ENCODE assay signal across 18 cellular contexts in the genomic region with DNA sequence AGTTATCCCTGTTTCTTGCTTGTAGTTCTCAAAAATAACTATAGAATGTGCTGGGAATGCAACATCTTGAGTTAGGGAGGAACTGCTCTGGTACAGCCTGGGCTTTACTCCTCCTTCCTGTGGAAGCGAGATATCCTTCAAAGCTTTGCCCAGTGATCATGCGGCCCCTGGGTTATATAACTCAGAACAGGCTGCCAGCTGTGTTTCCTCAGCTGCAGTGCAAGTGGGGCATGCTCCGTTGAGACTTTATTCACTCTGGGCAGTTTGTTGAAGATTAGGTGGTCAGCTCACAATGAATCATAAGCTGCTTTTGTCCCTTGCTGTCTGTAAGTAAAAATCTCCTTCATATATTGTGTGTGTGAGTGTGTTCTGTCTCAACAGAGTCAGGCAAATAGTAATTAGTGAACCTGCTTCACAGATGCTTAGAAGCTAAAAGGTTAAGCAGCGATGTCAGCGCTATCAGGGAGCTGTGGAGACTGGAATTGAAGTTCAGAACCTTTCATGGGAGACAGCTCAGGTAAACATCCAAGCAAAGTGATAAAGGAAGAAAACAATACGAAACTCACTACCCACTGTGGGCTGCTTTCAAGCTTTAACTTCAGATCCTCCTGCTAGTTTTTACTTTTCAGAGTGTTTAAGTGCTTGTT.
DNase-seq lines count a peak whose midpoint lies in the region; ATAC-seq, FAIRE-seq and TF ChIP-seq lines count a peak whose summit lies in the region.
"Had no signal": no experiment of that assay in that cellular context is flagged by ENCODE, and none has a peak within 500 bp of the region (broad histone marks: within the 10 kb centered on the region; RNA-seq: fewer than 3 reads in every experiment).

No MANE protein-coding gene starts in this region.

- peaks cover 0 to 7% of the 10 kb centered on the region in 2 donors for H3K4me1 ChIP-seq in small intestine (ENCODE audit: control insufficient read depth in 2 of 2, insufficient read depth in 1 of 2, low read depth in 1 of 2, low read length in 1 of 2)

- no peaks in the 10 kb centered on the region for H3K27me3 Mint-ChIP-seq in chondrocyte (ENCODE audit: low read depth)
- H3K27me3 Mint-ChIP-seq: CD4-positive, alpha-beta memory T cell had no signal

- no peak overlapping the region for H3K27ac Mint-ChIP-seq in chondrocyte (ENCODE audit: unreplicated experiment)
- H3K27ac Mint-ChIP-seq: brain; CD4-positive, alpha-beta memory T cell had no signal

- no peaks in the 10 kb centered on the region for H3K9me3 Mint-ChIP-seq in chondrocyte (ENCODE audit: low read depth)
- H3K9me3 Mint-ChIP-seq: brain had no signal

- no peak overlapping the region for H3K27ac ChIP-seq in small intestine (ENCODE audit: low read depth in 1 of 2, low read length in 1 of 2)
- H3K27ac ChIP-seq: thyroid gland had no signal

- no peaks in the 10 kb centered on the region for H3K9me3 ChIP-seq in small intestine (ENCODE audit: control insufficient read depth, low read depth)
- H3K9me3 ChIP-seq: thyroid gland had no signal

- DNase-seq in NCI-H82 (lab: John Stamatoyannopoulos, UW) (peak; percentile 18), NCI-H82 treated with DMSO at 0.1 percent for 48 hours (lab: John Stamatoyannopoulos, UW; ENCODE audit: unreplicated experiment) (no peak), cardiac fibroblast (ENCODE audit: low read depth in 2 of 2) (peak; percentile 40 to 67), left kidney (ENCODE audit: low read depth, low spot score) (peak; percentile 74), small intestine (peak; percentile 31), chondrocyte (ENCODE audit: low spot score) (no peak), GM19239 (ENCODE audit: insufficient read length, low spot score) (no peak)
- DNase-seq: activated naive CD4-positive, alpha-beta T cell treated with Interleukin-2 at 50 U/mL for 16 hours; CD4-positive, alpha-beta memory T cell; effector memory CD4-positive, alpha-beta T cell; NCI-H1105 treated with DMSO at 0.1 percent for 48 hours; NCI-H446 treated with DMSO at 0.1 percent for 48 hours; thyroid gland had no signal

- no peak for ATAC-seq in HG02763 (IDR thresholded peaks at IDR 0.05; ENCODE audit: unreplicated experiment)
- ATAC-seq: activated CD4-positive, CD25-positive, alpha-beta regulatory T cell treated with anti-CD3 and anti-CD28 coated beads, Interleukin-2, amount 50 U/mL, for 24 hours had no signal

- 12 to 30% (median 17%) methylated on average over 6 of the region's 6 CpGs for WGBS in small intestine, 3 donors

- TF ChIP-seq CTCF in cardiac fibroblast (IDR thresholded peaks at IDR 0.05; ENCODE audit: low read depth, low read length) (no peak), chondrocyte (IDR thresholded peaks at IDR 0.05) (no peak)

- H3K4me3 Mint-ChIP-seq in chondrocyte (ENCODE audit: unreplicated experiment): no peak overlapping the region
- H3K4me3 Mint-ChIP-seq: CD4-positive, alpha-beta memory T cell had no signal

- H3K27me3 ChIP-seq in small intestine (ENCODE audit: control insufficient read depth in 2 of 2, insufficient read depth in 2 of 2, low read length in 2 of 2): no peaks in the 10 kb centered on the region
- H3K27me3 ChIP-seq: thyroid gland had no signal

- no peaks in the 10 kb centered on the region for H3K4me1 Mint-ChIP-seq in chondrocyte (ENCODE audit: low read depth)
- H3K4me1 Mint-ChIP-seq: CD4-positive, alpha-beta memory T cell had no signal

- no peaks in the 10 kb centered on the region for H3K36me3 Mint-ChIP-seq in chondrocyte (ENCODE audit: low read depth)
- H3K36me3 Mint-ChIP-seq: brain; CD4-positive, alpha-beta memory T cell had no signal

- H3K4me3 ChIP-seq in cardiac fibroblast (replicated peaks in 1 of 2; ENCODE audit: low read depth in 2 of 2, low read length in 2 of 2) (no peak overlapping the region), small intestine (ENCODE audit: low read depth in 1 of 2, low read length in 2 of 2) (no peak overlapping the region)
- H3K4me3 ChIP-seq: thyroid gland had no signal

- no peaks in the 10 kb centered on the region for H3K36me3 ChIP-seq in small intestine (ENCODE audit: control insufficient read depth in 2 of 2, insufficient read depth in 2 of 2, low read length in 2 of 2)
- H3K36me3 ChIP-seq: thyroid gland had no signal

- FAIRE-seq in small intestine (lab: Jason Lieb, UNC): no peak
- FAIRE-seq in GM19239 (lab: Jason Lieb, UNC): no peak
- FAIRE-seq: frontal cortex, GM12891 had no signal

Comparison
In these comparisons a context has a peak if more than half of its experiments do, and no peak if none do; other contexts are left out.
1. DNase-seq: peak in NCI-H82 (single experiment), cardiac fibroblast (2 of 2), left kidney (single experiment) and small intestine (single experiment); none in NCI-H82 treated with DMSO at 0.1 percent for 48 hours (single experiment), chondrocyte (single experiment) and GM19239 (single experiment).